ENCODE assay signal across 1 cellular context in the genomic region with DNA sequence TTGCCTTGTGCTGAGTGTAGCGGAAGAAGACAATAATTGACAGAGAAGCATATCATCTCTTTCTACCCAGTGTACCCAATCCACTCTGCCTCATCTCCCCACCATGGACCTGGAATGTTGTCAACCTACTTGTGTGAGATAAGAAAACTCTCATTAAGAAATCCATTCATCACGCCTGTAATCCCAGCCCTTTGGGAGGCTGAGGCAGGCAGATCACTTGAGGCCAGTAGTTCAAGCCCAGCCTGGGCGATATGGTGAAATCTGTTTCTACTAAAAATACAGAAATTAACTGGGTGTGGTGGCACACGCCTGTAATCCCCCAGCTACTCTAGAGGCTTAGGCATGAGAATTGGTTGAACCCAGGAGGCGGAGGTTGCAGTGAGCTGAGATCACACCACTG.
TF ChIP-seq lines count a peak whose summit lies in the region.

No MANE protein-coding gene starts in this region.

TF ChIP-seq in IMR-90, 13 proteins besides CTCF, POLR2A, EP300 and RAD21 (continued from another document):
- TF ChIP-seq, protein P1, sequence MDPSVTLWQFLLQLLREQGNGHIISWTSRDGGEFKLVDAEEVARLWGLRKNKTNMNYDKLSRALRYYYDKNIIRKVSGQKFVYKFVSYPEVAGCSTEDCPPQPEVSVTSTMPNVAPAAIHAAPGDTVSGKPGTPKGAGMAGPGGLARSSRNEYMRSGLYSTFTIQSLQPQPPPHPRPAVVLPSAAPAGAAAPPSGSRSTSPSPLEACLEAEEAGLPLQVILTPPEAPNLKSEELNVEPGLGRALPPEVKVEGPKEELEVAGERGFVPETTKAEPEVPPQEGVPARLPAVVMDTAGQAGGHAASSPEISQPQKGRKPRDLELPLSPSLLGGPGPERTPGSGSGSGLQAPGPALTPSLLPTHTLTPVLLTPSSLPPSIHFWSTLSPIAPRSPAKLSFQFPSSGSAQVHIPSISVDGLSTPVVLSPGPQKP (IDR thresholded peaks at IDR 0.05; ENCODE audit: borderline replicate concordance, low read depth, low read length), result no peak
TF ChIP-seq in IMR-90: peak in this region for 0.
